21 cellular contexts compared by ENCODE assay signal in the genomic region with DNA sequence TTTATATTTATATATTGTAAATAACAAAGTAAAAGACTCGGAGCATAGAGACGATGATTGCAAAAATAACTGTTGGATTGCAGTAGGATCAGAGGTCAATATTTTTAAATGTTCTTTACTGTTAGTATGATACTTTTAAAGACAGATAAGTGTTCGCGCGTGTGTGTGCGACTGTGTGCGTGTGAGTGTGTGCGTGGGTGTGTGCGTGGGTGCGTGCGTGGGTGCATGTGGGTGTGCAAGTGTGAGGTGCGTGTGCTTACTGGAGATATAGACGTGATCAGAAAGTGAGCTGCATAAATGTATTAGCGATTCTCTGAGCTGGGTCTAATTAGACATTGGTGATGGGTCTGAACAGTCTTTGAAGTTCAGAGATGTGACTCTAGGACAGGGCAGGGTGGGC.
DNase-seq lines count a peak whose midpoint lies in the region; ATAC-seq, FAIRE-seq and TF ChIP-seq lines count a peak whose summit lies in the region.
"Had no signal": no experiment of that assay in that cellular context is flagged by ENCODE, and none has a peak within 500 bp of the region (broad histone marks: within the 10 kb centered on the region; RNA-seq: fewer than 3 reads in every experiment).

No MANE protein-coding gene starts in this region.

- H3K4me1 Mint-ChIP-seq in endodermal cell = no peaks in the 10 kb centered on the region
- no peaks in the 10 kb centered on the region for H3K4me1 Mint-ChIP-seq in progenitor cell of endocrine pancreas (ENCODE audit: low read depth)
- H3K4me1 Mint-ChIP-seq: B cell; CD4-positive, alpha-beta memory T cell; H9 had no signal

- H4K20me1 ChIP-seq in DND-41 (ENCODE audit: insufficient read depth, low read length) = no peaks in the 10 kb centered on the region
- H4K20me1 ChIP-seq in K562 (replicated peaks; ENCODE audit: control insufficient read depth, insufficient read depth, low read length) = no peaks in the 10 kb centered on the region
- H4K20me1 ChIP-seq in Karpas-422 (ENCODE audit: insufficient read depth, low read depth, low read length) = no peaks in the 10 kb centered on the region

- peak overlapping the region; percentile 52 for H3K27ac ChIP-seq in DND-41 (ENCODE audit: low read length)
- no peak overlapping the region for H3K27ac ChIP-seq in K562 (ENCODE audit: extremely low read depth, low read depth, low read length)
- no peak overlapping the region for H3K27ac ChIP-seq in endodermal cell (ENCODE audit: low read depth, low read length)
- no peak overlapping the region for H3K27ac ChIP-seq in Karpas-422 (ENCODE audit: low read length)
- H3K27ac ChIP-seq: GM23248 had no signal

- H3K9ac ChIP-seq in DND-41 (ENCODE audit: low read depth, low read length) (no peak overlapping the region), K562 (ENCODE audit: insufficient read depth in 1 of 2, low read depth in 2 of 2, low read length in 2 of 2) (no peak overlapping the region), endodermal cell (ENCODE audit: extremely low read depth, low read length, poor library complexity, severe bottlenecking) (no peak overlapping the region), Karpas-422 (ENCODE audit: low read length) (no peak overlapping the region)
- H3K9ac ChIP-seq: GM23248 had no signal

- H3K9me3 ChIP-seq in DND-41 (ENCODE audit: insufficient read depth, low read length, severe bottlenecking) (no peaks in the 10 kb centered on the region), K562 (replicated peaks; ENCODE audit: control insufficient read depth, insufficient read depth, low read depth, low read length) (no peaks in the 10 kb centered on the region), endodermal cell (ENCODE audit: control insufficient read depth, low read length) (no peaks in the 10 kb centered on the region), Karpas-422 (ENCODE audit: low read length) (no peaks in the 10 kb centered on the region)
- H3K9me3 ChIP-seq: Caco-2 had no signal

- H3K79me2 ChIP-seq in DND-41 (ENCODE audit: insufficient read depth, low read length) (no peaks in the 10 kb centered on the region), K562 (ENCODE audit: control insufficient read depth, insufficient read depth, low read length) (no peaks in the 10 kb centered on the region), Karpas-422 (ENCODE audit: low read length) (no peaks in the 10 kb centered on the region)

- no peaks in the 10 kb centered on the region for H3K9me2 ChIP-seq in Karpas-422 (replicated peaks; ENCODE audit: insufficient read depth, low read length)

- CTCF ChIA-PET in K562 (lab: Yijun Ruan, JAX; ENCODE audit: low intra/inter-chr PET ratio) = no interaction called here

- H3K36me3 ChIP-seq in DND-41 (ENCODE audit: insufficient read depth, low read length) (no peaks in the 10 kb centered on the region), K562 (ENCODE audit: control insufficient read depth, insufficient read depth, low read length) (no peaks in the 10 kb centered on the region), endodermal cell (ENCODE audit: control insufficient read depth, insufficient read depth, low read length) (no peaks in the 10 kb centered on the region), Karpas-422 (ENCODE audit: insufficient read depth, low read length) (no peaks in the 10 kb centered on the region)

- H3K9me3 Mint-ChIP-seq in endodermal cell = no peaks in the 10 kb centered on the region
- no peaks in the 10 kb centered on the region for H3K9me3 Mint-ChIP-seq in progenitor cell of endocrine pancreas (ENCODE audit: low read depth)
- H3K9me3 Mint-ChIP-seq: H9 had no signal

- H3K27me3 ChIP-seq in DND-41 (ENCODE audit: insufficient read depth, low read length, poor library complexity) (no peaks in the 10 kb centered on the region), K562 (ENCODE audit: control insufficient read depth in 2 of 2, insufficient read depth in 2 of 2, low read length in 2 of 2) (peaks cover 11 to 51% of the 10 kb centered on the region in 2 experiments; a peak in 4 of 5 replicates), endodermal cell (ENCODE audit: control insufficient read depth, insufficient read depth, low read length, poor library complexity, severe bottlenecking) (no peaks in the 10 kb centered on the region), Karpas-422 (ENCODE audit: low read length) (no peaks in the 10 kb centered on the region)

- POLR2A ChIA-PET in K562 (lab: Yijun Ruan, JAX) = no interaction called here

- intact Hi-C loops in K562 (cut with micrococcal nuclease) = no loop called here

- no peak for TF ChIP-seq EP300 in K562 (IDR thresholded peaks at IDR 0.05; ENCODE audit: low read length)

- H3K4me1 ChIP-seq in DND-41 (ENCODE audit: insufficient read depth, low read length) (peaks cover 37% of the 10 kb centered on the region), K562 (replicated peaks in 1 of 2; ENCODE audit: control insufficient read depth in 2 of 2, insufficient read depth in 2 of 2, low read length in 2 of 2) (no peaks in the 10 kb centered on the region), endodermal cell (ENCODE audit: control insufficient read depth, insufficient read depth, low read length) (no peaks in the 10 kb centered on the region), Karpas-422 (ENCODE audit: low read length) (no peaks in the 10 kb centered on the region)
- H3K4me1 ChIP-seq: Caco-2 had no signal

- ATAC-seq in DND-41 (ENCODE audit: insufficient read depth, low read depth) (no peak), K562 (no peak)
- ATAC-seq: HCT116 had no signal

- no peak overlapping the region for H3K27ac Mint-ChIP-seq in endodermal cell
- H3K27ac Mint-ChIP-seq in progenitor cell of endocrine pancreas = peak overlapping the region; percentile 19
- H3K27ac Mint-ChIP-seq: B cell; CD4-positive, alpha-beta memory T cell; HFFc6 had no signal

- H3K36me3 Mint-ChIP-seq in endodermal cell (ENCODE audit: low read depth) (no peaks in the 10 kb centered on the region), progenitor cell of endocrine pancreas (ENCODE audit: insufficient read depth) (no peaks in the 10 kb centered on the region)
- H3K36me3 Mint-ChIP-seq: CD4-positive, alpha-beta memory T cell had no signal

- no peaks in the 10 kb centered on the region for H3K27me3 Mint-ChIP-seq in endodermal cell (ENCODE audit: insufficient read depth)
- peaks cover 4% of the 10 kb centered on the region for H3K27me3 Mint-ChIP-seq in progenitor cell of endocrine pancreas
- H3K27me3 Mint-ChIP-seq: B cell; CD4-positive, alpha-beta memory T cell had no signal

- H3K4me3 ChIP-seq in DND-41 (ENCODE audit: low read depth in 1 of 2, low read length in 2 of 2) = no peak overlapping the region
- no peak overlapping the region for H3K4me3 ChIP-seq in K562
- no peak overlapping the region for H3K4me3 ChIP-seq in endodermal cell (ENCODE audit: low read length)
- no peak overlapping the region for H3K4me3 ChIP-seq in Karpas-422 (ENCODE audit: low read length)
- H3K4me3 ChIP-seq: GM23248 had no signal

- no peak for TF ChIP-seq RAD21 in K562 (CRISPR knock-in tag; conservative IDR thresholded peaks at IDR 0.05 in 1 of 2, IDR thresholded peaks at IDR 0.05 in 1 of 2)

- H3K4me3 Mint-ChIP-seq in endodermal cell (no peak overlapping the region), progenitor cell of endocrine pancreas (ENCODE audit: low read depth) (no peak overlapping the region)
- H3K4me3 Mint-ChIP-seq: B cell; CD4-positive, alpha-beta memory T cell; H9; HFFc6 had no signal

- TF ChIP-seq CTCF in DND-41 (IDR thresholded peaks at IDR 0.05; ENCODE audit: borderline replicate concordance, extremely low read depth, low read length, poor library complexity, severe bottlenecking) (no peak), K562 (IDR thresholded peaks at IDR 0.05 in 2 of 3, conservative IDR thresholded peaks at IDR 0.05 in 1 of 3; ENCODE audit: insufficient read depth in 2 of 3, low read depth in 1 of 3, low read length in 3 of 3) (no peak), endodermal cell (conservative IDR thresholded peaks at IDR 0.05) (no peak), progenitor cell of endocrine pancreas (IDR thresholded peaks at IDR 0.05; ENCODE audit: unreplicated experiment) (no peak)

- no peaks in the 10 kb centered on the region for H3K9me1 ChIP-seq in K562 (ENCODE audit: control insufficient read depth, insufficient read depth, low read length)

- H3K4me2 ChIP-seq in DND-41 (ENCODE audit: insufficient read depth, low read length) (no peak overlapping the region), K562 (ENCODE audit: insufficient read depth, low read length) (no peak overlapping the region), Karpas-422 (ENCODE audit: low read depth, low read length, poor library complexity, severe bottlenecking) (no peak overlapping the region)

- DNase-seq in DND-41 = no peak
- DNase-seq in K562 (ENCODE audit: extremely low read depth in 1 of 4, low spot score in 3 of 4) = no peak
- DNase-seq in endodermal cell = peak; percentile 22
- no peak for DNase-seq in progenitor cell of endocrine pancreas (ENCODE audit: low spot score, unreplicated experiment)
- DNase-seq in Karpas-422 = no peak
- no peak for DNase-seq in HK-2 (ENCODE audit: unreplicated experiment)
- DNase-seq in germinal center (ENCODE audit: low spot score) = no peak
- no peak for DNase-seq in amygdala (lab: John Stamatoyannopoulos, UW)
- DNase-seq: C1 segment of cervical spinal cord; Caco-2; CD4-positive, alpha-beta memory T cell; DMS153; EL; GDM1; GM23248; H9; HFFc6 had no signal

- no TSS peak for BruUV-seq in K562 (replicated peaks; lab: Mats Ljungman, UMichigan)

- H2AFZ ChIP-seq in DND-41 (ENCODE audit: low read depth, low read length) = no peak overlapping the region
- no peak overlapping the region for H2AFZ ChIP-seq in K562 (ENCODE audit: low read depth, low read length)
- H2AFZ ChIP-seq in Karpas-422 (ENCODE audit: low read length) = no peak overlapping the region
- H2AFZ ChIP-seq: GM23248 had no signal

- in situ Hi-C loops in K562 (cut with MboI) = no loop called here

- no peak for TF ChIP-seq POLR2A in K562 (conservative IDR thresholded peaks at IDR 0.05)

- FAIRE-seq in K562 (lab: Jason Lieb, UNC) = no peak
- FAIRE-seq: GM12892, GM19239 had no signal

- 1% methylated on average over 14 of the region's 14 CpGs for WGBS in K562 (ENCODE audit: insufficient coverage, low coverage, missing lambda C conversion rate)
- 90 to 91% methylated on average over 12 to 14 of the region's 14 CpGs for WGBS in endodermal cell (ENCODE audit: insufficient coverage in 1 of 2, insufficient read length in 1 of 2), 2 experiments

TF ChIP-seq in K562, 482 proteins besides CTCF, POLR2A, EP300 and RAD21:
- peak; percentile 88 for TF ChIP-seq EGR1 (conservative IDR thresholded peaks at IDR 0.05)
- TF ChIP-seq ZNF232 (CRISPR knock-in tag; IDR thresholded peaks at IDR 0.05) = no peak
- no peak for TF ChIP-seq NFYB (IDR thresholded peaks at IDR 0.05; ENCODE audit: extremely low read depth, insufficient read length)
- TF ChIP-seq THRAP3 (IDR thresholded peaks at IDR 0.05; ENCODE audit: borderline replicate concordance) = no peak
- no peak for TF ChIP-seq ESRRA (IDR thresholded peaks at IDR 0.05; ENCODE audit: borderline replicate concordance, low read depth)
